Comparison of ENCODE assay signal across 14 cellular contexts in genomic region chr16:68313116-68313515, GRCh38.
"Had no signal": no experiment of that assay in that cellular context is flagged by ENCODE, and none has a peak within 500 bp of the region (broad histone marks: within the 10 kb centered on the region; RNA-seq: fewer than 3 reads in every experiment).

No MANE protein-coding gene starts in this region.

- ATAC-seq: activated naive CD4-positive, alpha-beta T cell treated with anti-CD3 and anti-CD28 coated beads, Interleukin-2, amount 50 U/mL, for 72 hours; right cardiac atrium; stimulated activated memory B cell treated with anti-CD40 and anti-IgM and Interleukin-4, amounts not matched to agents 10 μg/mL and 1 μg/mL and 100 μg/mL, for 72 hours had no signal

- H3K4me3 ChIP-seq: esophagus muscularis mucosa, smooth muscle cell, tibial artery, vagina had no signal

- H3K9me3 ChIP-seq: esophagus muscularis mucosa, tibial artery, vagina had no signal

- H3K4me3 Mint-ChIP-seq: stimulated activated memory B cell treated with anti-CD40 and anti-IgM and Interleukin-4, amounts not matched to agents 10 μg/mL and 1 μg/mL and 100 μg/mL, for 72 hours had no signal

- H3K27ac Mint-ChIP-seq: activated CD4-positive, alpha-beta memory T cell treated with anti-CD3 and anti-CD28 coated beads for 36 hours; stimulated activated memory B cell treated with anti-CD40 and anti-IgM and Interleukin-4, amounts not matched to agents 10 μg/mL and 1 μg/mL and 100 μg/mL, for 72 hours had no signal

- H3K9me3 Mint-ChIP-seq: activated CD4-positive, alpha-beta memory T cell treated with anti-CD3 and anti-CD28 coated beads for 36 hours; activated naive CD4-positive, alpha-beta T cell treated with anti-CD3 and anti-CD28 coated beads, Interleukin-2, amount 50 U/mL, for 72 hours; stimulated activated memory B cell treated with anti-CD40 and anti-IgM and Interleukin-4, amounts not matched to agents 10 μg/mL and 1 μg/mL and 100 μg/mL, for 72 hours had no signal

- H3K27ac ChIP-seq: esophagus muscularis mucosa, tibial artery, vagina had no signal

- H3K27me3 Mint-ChIP-seq: activated CD4-positive, alpha-beta memory T cell treated with anti-CD3 and anti-CD28 coated beads for 36 hours; progenitor cell of endocrine pancreas; stimulated activated memory B cell treated with anti-CD40 and anti-IgM and Interleukin-4, amounts not matched to agents 10 μg/mL and 1 μg/mL and 100 μg/mL, for 72 hours had no signal

- H3K4me2 ChIP-seq: smooth muscle cell had no signal

- DNase-seq: activated CD4-positive, alpha-beta memory T cell treated with anti-CD3 and anti-CD28 coated beads for 36 hours; activated CD4-positive, alpha-beta T cell treated with anti-CD3 and anti-CD28 coated beads for 1 hour; activated CD8-positive, alpha-beta memory T cell treated with anti-CD3 and anti-CD28 coated beads, Interleukin-2, amount 50 U/mL, for 4 hours; anterior cingulate cortex; foreskin melanocyte; nucleus accumbens; right cardiac atrium; tibial artery had no signal

- H3K27me3 ChIP-seq: esophagus muscularis mucosa, tibial artery, vagina had no signal
